In genomic region chr1:113860891-113861290, GRCh38 we compare ENCODE assay signal across 11 cellular contexts. TPM values are rescaled to one million over a fixed set of nuclear protein-coding genes. Genes with fewer than 3 reads are reported as not detected.
A peak's percentile ranks its signal among the peaks of the same experiment; 100 is the strongest.
DNase-seq lines count a peak whose midpoint lies in the region; ATAC-seq, FAIRE-seq and TF ChIP-seq lines count a peak whose summit lies in the region.
"Had no signal": no experiment of that assay in that cellular context is flagged by ENCODE, and none has a peak within 500 bp of the region (broad histone marks: within the 10 kb centered on the region; RNA-seq: fewer than 3 reads in every experiment).

No MANE protein-coding gene starts in this region.

- H3K4me3 ChIP-seq in A549 (no peak overlapping the region), GM23248 (peak overlapping the region; percentile 39), WI38 (ENCODE audit: low read depth, low read length) (peak overlapping the region; percentile 23), fibroblast of villous mesenchyme (ENCODE audit: low read depth, low read length) (peak overlapping the region; percentile 29)
- H3K4me3 ChIP-seq: adrenal gland had no signal

- no peaks in the 10 kb centered on the region for H3F3A ChIP-seq in GM23248 (ENCODE audit: insufficient read depth)

- H2AFZ ChIP-seq in GM23248: peak overlapping the region; percentile 88

- H3K9ac ChIP-seq in GM23248: peak overlapping the region; percentile 63

- H4K20me1 ChIP-seq in GM23248 (ENCODE audit: insufficient read depth): no peaks in the 10 kb centered on the region

- no peaks in the 10 kb centered on the region for H3K9me2 ChIP-seq in GM23248 (ENCODE audit: insufficient read depth)

- DNase-seq in A549 (ENCODE audit: low read depth in 1 of 2, low spot score in 1 of 2) (no peak), GM23248 (peak; percentile 84), fibroblast of villous mesenchyme (ENCODE audit: low read depth) (peak; percentile 68), hippocampal formation (lab: John Stamatoyannopoulos, UW) (no peak)
- no peak for DNase-seq in central memory CD4-positive, alpha-beta T cell
- DNase-seq: adrenal gland, NCI-H1092, right cardiac atrium had no signal

- POLR2A ChIA-PET in A549 (lab: Yijun Ruan, JAX): no interaction called here

- H3K27ac ChIP-seq in A549 (no peak overlapping the region), GM23248 (peak overlapping the region; percentile 80)

- no peak for FAIRE-seq in A549 (lab: Jason Lieb, UNC)

- H3K4me1 ChIP-seq in A549: peaks cover 8% of the 10 kb centered on the region; the same call in 1 of the 3 replicates
- peaks cover 33% of the 10 kb centered on the region for H3K4me1 ChIP-seq in GM23248 (ENCODE audit: insufficient read depth)
- H3K4me1 ChIP-seq: adrenal gland had no signal

- H3K4me2 ChIP-seq in A549 (0 out of 3 replicates have a peak overlapping the region, but pooled peaks have one; percentile 20), GM23248 (ENCODE audit: unreplicated experiment) (peak overlapping the region; percentile 79)

- CTCF ChIA-PET in A549 (lab: Yijun Ruan, JAX): interaction anchor here (1.0 kb wide), 1 partner anchor 14 kb away, joined by 3 read pairs; no protein-coding TSS in a partner anchor

- in situ Hi-C loops in GM23248 (cut with MboI): no loop called here

- H3K36me3 ChIP-seq in GM23248 (ENCODE audit: low read depth): no peaks in the 10 kb centered on the region
- H3K36me3 ChIP-seq: adrenal gland had no signal

- TF ChIP-seq RAD21 in A549 (conservative IDR thresholded peaks at IDR 0.05 in 1 of 2, IDR thresholded peaks at IDR 0.05 in 1 of 2): no peak

- H3K9me3 ChIP-seq in A549: no peaks in the 10 kb centered on the region
- H3K9me3 ChIP-seq in GM23248 (ENCODE audit: low read depth): no peaks in the 10 kb centered on the region
- H3K9me3 ChIP-seq: adrenal gland had no signal

- no peak for TF ChIP-seq POLR2A in A549 (IDR thresholded peaks at IDR 0.05; ENCODE audit: low read length)

- 56% methylated on average over 3 of the region's 3 CpGs for WGBS in A549 (ENCODE audit: missing lambda C conversion rate)
- WGBS in GM23248 (ENCODE audit: low coverage in 1 of 2, low lambda C conversion rate in 2 of 2, missing lambda C conversion rate in 2 of 2), 2 experiments: 53 to 56% methylated on average over 3 of the region's 3 CpGs

- H3K27me3 ChIP-seq in GM23248 (replicated peaks; ENCODE audit: insufficient read depth): no peaks in the 10 kb centered on the region
- H3K27me3 ChIP-seq: adrenal gland had no signal

- no peaks in the 10 kb centered on the region for H3K79me2 ChIP-seq in GM23248 (ENCODE audit: insufficient read depth)

- ATAC-seq in A549 (no peak), HG03457 (IDR thresholded peaks at IDR 0.05; ENCODE audit: unreplicated experiment) (no peak), GM18909 (IDR thresholded peaks at IDR 0.05; ENCODE audit: poor library complexity, unreplicated experiment) (no peak)
- ATAC-seq: right cardiac atrium had no signal

- TF ChIP-seq EP300 in A549 (IDR thresholded peaks at IDR 0.05): no peak

- TF ChIP-seq CTCF in A549 (IDR thresholded peaks at IDR 0.05): no peak
- TF ChIP-seq CTCF in WI38 (IDR thresholded peaks at IDR 0.05; ENCODE audit: low read depth, low read length): no peak
- no peak for TF ChIP-seq CTCF in fibroblast of villous mesenchyme (IDR thresholded peaks at IDR 0.05; ENCODE audit: insufficient read depth, low read depth, low read length)

TF ChIP-seq in A549, 52 proteins besides CTCF, POLR2A, EP300 and RAD21:
- TF ChIP-seq EHF (CRISPR knock-in tag; IDR thresholded peaks at IDR 0.05) (no peak), CEBPB (IDR thresholded peaks at IDR 0.05) (no peak), BCL3 (IDR thresholded peaks at IDR 0.05) (no peak), CBX2 (IDR thresholded peaks at IDR 0.05; ENCODE audit: borderline replicate concordance, low read depth) (no peak), MAZ (IDR thresholded peaks at IDR 0.05; ENCODE audit: borderline replicate concordance, low read depth, low read length) (no peak), HOXA7 (CRISPR knock-in tag; IDR thresholded peaks at IDR 0.05) (no peak), ZNF302 (CRISPR knock-in tag; IDR thresholded peaks at IDR 0.05) (no peak), HES2 (IDR thresholded peaks at IDR 0.05) (no peak)

RNA-seq across cellular contexts. Expression of gene PTPN22, which starts 10.6 kb away (rescaled TPM):
- polyA plus RNA-seq in A549 (2011; rRNA removed) (not detected in 2 replicates), A549 (2017; fragmentation: RNase III; extraction: RNeasy Plus Mini Kit Qiagen cat#74134 plus additional on column Dnase treatment) (not detected in 3 replicates), GM23248 (2016; fragmentation: Nextera tagmentation; extraction: Ambion mirVana) (1.4 and 1.6 TPM in 2 replicates)
- polyA plus RNA-seq in A549 (2012; cell fraction: cytosol; rRNA removed): not detected in 2 replicates
- not detected in 2 replicates for polyA plus RNA-seq in A549 (2012; cell fraction: nucleus; rRNA removed)
- polyA minus RNA-seq in A549 (2011; rRNA and poly(A)+ RNA removed): not detected in 2 replicates
- total RNA-seq in GM23248 (2014; rRNA removed; shearing (Covaris generic)): 0.51 and 0.86 TPM in 2 replicates
- 0.32 and 0.86 TPM in 2 replicates for total RNA-seq in fibroblast of villous mesenchyme

RNA-seq across cellular contexts. Expression of gene BCL2L15, which starts 26.5 kb away (rescaled TPM):
- 2.3 and 3.1 TPM in 2 replicates for polyA plus RNA-seq in A549 (2011; rRNA removed)
- 0.15 and 1.5 TPM in 2 replicates for polyA plus RNA-seq in A549 (2012; cell fraction: cytosol; rRNA removed)
- polyA plus RNA-seq in A549 (2012; cell fraction: nucleus; rRNA removed): 0.23 and 9.0 TPM in 2 replicates
- 0.79 to 2.1 TPM (median 0.87 TPM) in 3 replicates for polyA plus RNA-seq in A549 (2017; fragmentation: RNase III; extraction: RNeasy Plus Mini Kit Qiagen cat#74134 plus additional on column Dnase treatment)
- polyA minus RNA-seq in A549 (2011; rRNA and poly(A)+ RNA removed): 1.0 and 2.4 TPM in 2 replicates
- total RNA-seq in GM23248 (2014; rRNA removed; shearing (Covaris generic)): 0.13 and 0.32 TPM in 2 replicates
- not detected in 2 replicates for polyA plus RNA-seq in GM23248 (2016; fragmentation: Nextera tagmentation; extraction: Ambion mirVana)
- under 0.01 and 0.32 TPM in 2 replicates for total RNA-seq in fibroblast of villous mesenchyme

RNA-seq across cellular contexts. Expression of gene AP4B1, which starts 43.7 kb away (rescaled TPM):
- 11.9 and 12.0 TPM in 2 replicates for polyA plus RNA-seq in A549 (2011; rRNA removed)
- 5.3 and 5.6 TPM in 2 replicates for polyA plus RNA-seq in A549 (2012; cell fraction: cytosol; rRNA removed)
- 8.3 and 12.4 TPM in 2 replicates for polyA plus RNA-seq in A549 (2012; cell fraction: nucleus; rRNA removed)
- 9.2 to 9.4 TPM (median 9.2 TPM) in 3 replicates for polyA plus RNA-seq in A549 (2017; fragmentation: RNase III; extraction: RNeasy Plus Mini Kit Qiagen cat#74134 plus additional on column Dnase treatment)
- 13.3 and 13.9 TPM in 2 replicates for polyA minus RNA-seq in A549 (2011; rRNA and poly(A)+ RNA removed)
- total RNA-seq in GM23248 (2014; rRNA removed; shearing (Covaris generic)): 12.9 and 16.1 TPM in 2 replicates
- 9.9 and 11.8 TPM in 2 replicates for polyA plus RNA-seq in GM23248 (2016; fragmentation: Nextera tagmentation; extraction: Ambion mirVana)
- total RNA-seq in fibroblast of villous mesenchyme: 12.9 and 19.4 TPM in 2 replicates

RNA-seq across cellular contexts. Expression of gene DCLRE1B, which starts 44.2 kb away (rescaled TPM):
- polyA plus RNA-seq in A549 (2011; rRNA removed) (4.8 and 6.3 TPM in 2 replicates), A549 (2017; fragmentation: RNase III; extraction: RNeasy Plus Mini Kit Qiagen cat#74134 plus additional on column Dnase treatment) (5.5 to 6.4 TPM (median 5.7 TPM) in 3 replicates), GM23248 (2016; fragmentation: Nextera tagmentation; extraction: Ambion mirVana) (6.5 and 7.2 TPM in 2 replicates)
- polyA plus RNA-seq in A549 (2012; cell fraction: cytosol; rRNA removed): 3.8 and 5.1 TPM in 2 replicates
- 2.6 TPM in 2 replicates for polyA plus RNA-seq in A549 (2012; cell fraction: nucleus; rRNA removed)
- polyA minus RNA-seq in A549 (2011; rRNA and poly(A)+ RNA removed): 5.5 and 6.7 TPM in 2 replicates
- 4.3 and 6.9 TPM in 2 replicates for total RNA-seq in GM23248 (2014; rRNA removed; shearing (Covaris generic))
- total RNA-seq in fibroblast of villous mesenchyme: 4.2 and 4.7 TPM in 2 replicates

RNA-seq across cellular contexts. Expression of gene RSBN1, which starts 48.6 kb away (rescaled TPM):
- polyA plus RNA-seq in A549 (2011; rRNA removed): 8.8 and 9.7 TPM in 2 replicates
- polyA plus RNA-seq in A549 (2012; cell fraction: cytosol; rRNA removed): 1.8 and 2.4 TPM in 2 replicates
- polyA plus RNA-seq in A549 (2012; cell fraction: nucleus; rRNA removed): 1.9 and 2.1 TPM in 2 replicates
- 2.9 to 3.0 TPM (median 2.9 TPM) in 3 replicates for polyA plus RNA-seq in A549 (2017; fragmentation: RNase III; extraction: RNeasy Plus Mini Kit Qiagen cat#74134 plus additional on column Dnase treatment)
- 8.0 and 9.0 TPM in 2 replicates for polyA minus RNA-seq in A549 (2011; rRNA and poly(A)+ RNA removed)
- 7.5 and 10.0 TPM in 2 replicates for total RNA-seq in GM23248 (2014; rRNA removed; shearing (Covaris generic))
- polyA plus RNA-seq in GM23248 (2016; fragmentation: Nextera tagmentation; extraction: Ambion mirVana): 8.3 and 8.7 TPM in 2 replicates
- total RNA-seq in fibroblast of villous mesenchyme: 11.0 and 12.1 TPM in 2 replicates

Comparison
In these comparisons a context has a peak if more than half of its experiments do, and no peak if none do; other contexts are left out.
1. DNase-seq: peak in GM23248 (single experiment) and fibroblast of villous mesenchyme (single experiment); none in A549 (0 of 2), hippocampal formation (0 of 2) and central memory CD4-positive, alpha-beta T cell (single experiment).